1 cellular context compared by ENCODE assay signal in the genomic region with DNA sequence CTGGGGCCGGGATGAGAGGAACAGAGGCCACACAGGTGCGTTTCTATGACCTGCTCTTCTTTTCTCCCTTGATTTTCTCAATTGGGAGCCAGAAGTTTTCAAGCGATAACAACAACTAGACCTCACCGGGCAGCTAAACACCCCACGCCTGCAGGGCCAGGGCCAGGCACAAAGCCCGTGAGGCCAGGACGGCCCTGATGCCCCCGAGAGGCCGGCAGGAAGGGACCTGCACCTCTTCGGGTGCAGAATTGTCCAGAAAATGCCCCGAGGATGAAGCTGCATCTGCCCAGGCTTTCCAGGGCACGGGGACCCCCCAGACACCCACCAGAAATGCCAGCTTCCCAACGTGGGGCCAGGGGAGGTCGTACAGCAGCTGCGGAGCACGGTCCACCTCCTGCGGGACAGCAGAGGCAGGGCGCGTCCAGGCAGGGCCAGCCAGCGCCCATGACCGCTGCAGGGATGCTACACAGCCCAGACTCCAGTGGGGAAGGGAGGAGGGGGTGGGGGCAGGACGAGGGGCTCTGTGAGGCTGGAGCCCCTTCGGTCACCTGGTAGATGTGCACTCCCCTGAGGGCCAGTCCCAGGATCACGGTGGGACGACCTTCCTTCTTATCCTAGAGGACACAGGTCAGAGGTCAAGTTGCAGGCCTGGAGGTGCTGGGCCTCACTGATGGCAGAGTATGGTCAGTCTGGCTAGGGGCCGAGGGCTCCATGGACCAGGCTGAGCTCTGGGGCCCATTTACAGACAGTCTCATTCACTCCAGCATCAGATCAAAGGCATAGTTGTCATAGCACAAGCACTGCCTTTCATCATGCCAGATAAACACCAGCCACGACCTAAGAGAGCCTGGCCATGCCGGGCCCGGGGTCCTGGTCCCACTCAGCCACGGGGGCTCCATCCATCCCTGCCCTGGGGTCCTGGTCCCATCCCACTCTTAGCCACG.
TF ChIP-seq lines count a peak whose summit lies in the region.

No MANE protein-coding gene starts in this region.

TF ChIP-seq in HepG2, 621 proteins besides CTCF, POLR2A, EP300 and RAD21 (continued from another document):
- TF ChIP-seq, protein P1, sequence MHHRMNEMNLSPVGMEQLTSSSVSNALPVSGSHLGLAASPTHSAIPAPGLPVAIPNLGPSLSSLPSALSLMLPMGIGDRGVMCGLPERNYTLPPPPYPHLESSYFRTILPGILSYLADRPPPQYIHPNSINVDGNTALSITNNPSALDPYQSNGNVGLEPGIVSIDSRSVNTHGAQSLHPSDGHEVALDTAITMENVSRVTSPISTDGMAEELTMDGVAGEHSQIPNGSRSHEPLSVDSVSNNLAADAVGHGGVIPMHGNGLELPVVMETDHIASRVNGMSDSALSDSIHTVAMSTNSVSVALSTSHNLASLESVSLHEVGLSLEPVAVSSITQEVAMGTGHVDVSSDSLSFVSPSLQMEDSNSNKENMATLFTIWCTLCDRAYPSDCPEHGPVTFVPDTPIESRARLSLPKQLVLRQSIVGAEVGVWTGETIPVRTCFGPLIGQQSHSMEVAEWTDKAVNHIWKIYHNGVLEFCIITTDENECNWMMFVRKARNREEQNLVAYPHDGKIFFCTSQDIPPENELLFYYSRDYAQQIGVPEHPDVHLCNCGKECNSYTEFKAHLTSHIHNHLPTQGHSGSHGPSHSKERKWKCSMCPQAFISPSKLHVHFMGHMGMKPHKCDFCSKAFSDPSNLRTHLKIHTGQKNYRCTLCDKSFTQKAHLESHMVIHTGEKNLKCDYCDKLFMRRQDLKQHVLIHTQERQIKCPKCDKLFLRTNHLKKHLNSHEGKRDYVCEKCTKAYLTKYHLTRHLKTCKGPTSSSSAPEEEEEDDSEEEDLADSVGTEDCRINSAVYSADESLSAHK (CRISPR knock-in tag; IDR thresholded peaks at IDR 0.05; ENCODE audit: borderline replicate concordance), result no peak
- TF ChIP-seq CHD2 (IDR thresholded peaks at IDR 0.05; ENCODE audit: low read depth, low read length) (no peak), ATRX (CRISPR knock-in tag; IDR thresholded peaks at IDR 0.05; ENCODE audit: borderline replicate concordance) (no peak), ZNF33A (CRISPR knock-in tag; IDR thresholded peaks at IDR 0.05; ENCODE audit: borderline replicate concordance) (no peak), ZGPAT (CRISPR knock-in tag; IDR thresholded peaks at IDR 0.05) (no peak), TEAD3 (CRISPR knock-in tag; optimal IDR thresholded peaks at IDR 0.05; ENCODE audit: borderline replicate concordance) (peak; percentile 82), SETDB1 (CRISPR knock-in tag; IDR thresholded peaks at IDR 0.05; ENCODE audit: borderline replicate concordance) (no peak), ERF (CRISPR knock-in tag; IDR thresholded peaks at IDR 0.05) (no peak), TCF7 (IDR thresholded peaks at IDR 0.05; ENCODE audit: low read depth) (peak; percentile 37; the same call in 1 of the 2 replicates)
TF ChIP-seq in HepG2: peak in this region for 3.
